ENCODE assay signal across 8 cellular contexts in the genomic region with DNA sequence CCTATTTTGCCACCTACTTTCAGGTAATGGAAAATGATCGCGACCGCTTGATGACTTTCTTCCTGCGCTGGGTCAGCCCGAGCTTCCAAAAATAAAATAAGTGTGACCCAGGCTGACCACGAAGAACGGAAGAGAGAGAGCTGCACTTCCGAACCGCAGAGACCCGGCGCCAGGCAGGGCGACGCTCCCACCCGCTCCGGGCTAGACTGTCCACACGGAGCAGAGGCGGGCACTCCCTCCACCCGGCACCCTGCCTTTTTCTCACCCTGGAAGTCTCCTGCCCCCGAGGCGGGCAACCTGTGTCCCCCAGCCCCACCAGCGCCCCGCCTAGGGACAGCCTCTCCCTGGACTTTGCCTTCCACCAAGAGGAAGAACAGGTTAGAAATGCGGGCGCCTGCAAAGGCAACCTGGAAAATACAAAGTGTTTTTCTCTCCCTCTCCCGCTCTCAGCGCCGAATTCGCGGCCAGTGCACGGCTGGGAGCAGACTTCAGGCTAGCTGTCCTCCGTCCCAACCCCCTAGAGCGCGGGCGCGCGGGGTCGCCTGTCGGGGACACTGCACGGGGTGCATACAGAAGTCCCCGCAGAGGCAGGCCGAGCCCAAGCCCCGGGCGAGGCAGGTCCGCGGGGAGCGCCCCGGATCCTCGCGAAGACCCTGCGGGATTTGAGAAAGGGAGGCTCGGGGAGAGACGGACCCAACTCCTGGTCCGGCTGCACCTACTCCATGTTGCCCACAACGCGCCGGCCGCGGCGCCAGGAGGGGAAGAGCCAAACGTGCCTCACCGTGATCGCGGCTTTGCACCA. TPM values are rescaled to one million over a fixed set of nuclear protein-coding genes. Genes with fewer than 3 reads are reported as not detected.
A peak's percentile ranks its signal among the peaks of the same experiment; 100 is the strongest.
DNase-seq lines count a peak whose midpoint lies in the region; ATAC-seq and TF ChIP-seq lines count a peak whose summit lies in the region.

No MANE protein-coding gene starts in this region.

- H3K4me1 Mint-ChIP-seq in activated naive CD8-positive, alpha-beta T cell treated with anti-CD3 and anti-CD28 coated beads, Interleukin-2, amount 10 ng/mL, durations not matched to agents 7 days and 5 days: peaks cover 7% of the 10 kb centered on the region
- H3K4me1 Mint-ChIP-seq in progenitor cell of endocrine pancreas (ENCODE audit: low read depth) (peaks cover 32% of the 10 kb centered on the region), osteocyte (ENCODE audit: unreplicated experiment) (peaks cover 35% of the 10 kb centered on the region)

- H3K27me3 Mint-ChIP-seq in activated naive CD8-positive, alpha-beta T cell treated with anti-CD3 and anti-CD28 coated beads, Interleukin-2, amount 10 ng/mL, durations not matched to agents 7 days and 5 days: peaks cover 34% of the 10 kb centered on the region
- H3K27me3 Mint-ChIP-seq in progenitor cell of endocrine pancreas (no peaks in the 10 kb centered on the region), osteocyte (ENCODE audit: unreplicated experiment) (no peaks in the 10 kb centered on the region)

- POLR2A ChIA-PET in activated naive CD8-positive, alpha-beta T cell treated with anti-CD3 and anti-CD28 coated beads, Interleukin-2, amount 10 ng/mL, durations not matched to agents 7 days and 5 days (lab: Charles Lee): no interaction called here

- H3K27ac Mint-ChIP-seq in activated naive CD8-positive, alpha-beta T cell treated with anti-CD3 and anti-CD28 coated beads, Interleukin-2, amount 10 ng/mL, durations not matched to agents 7 days and 5 days: no peak overlapping the region
- H3K27ac Mint-ChIP-seq in progenitor cell of endocrine pancreas: no peak overlapping the region
- H3K27ac Mint-ChIP-seq in osteocyte (ENCODE audit: unreplicated experiment): no peak overlapping the region

- H3K4me3 ChIP-seq in BE2C (ENCODE audit: low read depth, low read length): peak overlapping the region; percentile 100
- peak overlapping the region; percentile 76 to 100 (median 86) for H3K4me3 ChIP-seq in heart right ventricle

- intact Hi-C loops in heart right ventricle (cut with DNase I): loop anchor here (2.0 to 10.0 kb wide), 25 partner anchors 103 to 708 kb away; no protein-coding TSS in a partner anchor

- H3K4me1 ChIP-seq in BE2C (no peaks in the 10 kb centered on the region; the same call in 1 of the 2 replicates), heart right ventricle (peaks cover 0 to 49% (median 39%) of the 10 kb centered on the region in 9 donors)

- WGBS in heart right ventricle, 2 donors: 0 to 1% methylated on average over 63 of the region's 63 CpGs

- TF ChIP-seq CTCF in BE2C (IDR thresholded peaks at IDR 0.05; ENCODE audit: low read depth, low read length) (no peak), heart right ventricle (IDR thresholded peaks at IDR 0.05) (no peak), progenitor cell of endocrine pancreas (IDR thresholded peaks at IDR 0.05; ENCODE audit: unreplicated experiment) (no peak), osteocyte (IDR thresholded peaks at IDR 0.05) (no peak)

- H3K9me3 ChIP-seq in BE2C (no peaks in the 10 kb centered on the region), heart right ventricle (no peaks in the 10 kb centered on the region)

- peak overlapping the region; percentile 96 to 99 (median 98) for H3K27ac ChIP-seq in heart right ventricle

- DNase-seq in BE2C (peak; percentile 49), NCI-H146 treated with DMSO at 0.1 percent for 48 hours (lab: John Stamatoyannopoulos, UW; ENCODE audit: unreplicated experiment) (peak; percentile 14), heart right ventricle (peak; percentile 55 to 56), progenitor cell of endocrine pancreas (ENCODE audit: low spot score, unreplicated experiment) (peak; percentile 23), osteocyte (ENCODE audit: extremely low spot score, unreplicated experiment) (no peak), NCI-H187 treated with DMSO at 0.1 percent for 48 hours (lab: John Stamatoyannopoulos, UW) (no peak)
- peak; percentile 39 for DNase-seq in activated naive CD8-positive, alpha-beta T cell treated with anti-CD3 and anti-CD28 coated beads, Interleukin-2, amount 10 ng/mL, durations not matched to agents 7 days and 5 days

- H3K27me3 ChIP-seq in BE2C (no peaks in the 10 kb centered on the region), heart right ventricle (no peaks in the 10 kb centered on the region)

- H3K36me3 Mint-ChIP-seq in activated naive CD8-positive, alpha-beta T cell treated with anti-CD3 and anti-CD28 coated beads, Interleukin-2, amount 10 ng/mL, durations not matched to agents 7 days and 5 days: no peaks in the 10 kb centered on the region
- H3K36me3 Mint-ChIP-seq in progenitor cell of endocrine pancreas (ENCODE audit: insufficient read depth) (peaks cover 29% of the 10 kb centered on the region), osteocyte (ENCODE audit: unreplicated experiment) (peaks cover 14% of the 10 kb centered on the region)

- H3K36me3 ChIP-seq in BE2C: peaks cover 27% of the 10 kb centered on the region
- H3K36me3 ChIP-seq in heart right ventricle: peaks cover 0 to 26% (median 4%) of the 10 kb centered on the region in 9 donors

- ATAC-seq in GM19043 (IDR thresholded peaks at IDR 0.05; ENCODE audit: low read depth, unreplicated experiment) (peak; percentile 14), heart right ventricle (peak; percentile 16 to 59 (median 36))
- no peak for ATAC-seq in activated naive CD8-positive, alpha-beta T cell treated with anti-CD3 and anti-CD28 coated beads, Interleukin-2, amount 10 ng/mL, durations not matched to agents 7 days and 5 days (ENCODE audit: low read depth)

- H3K9me3 Mint-ChIP-seq in activated naive CD8-positive, alpha-beta T cell treated with anti-CD3 and anti-CD28 coated beads, Interleukin-2, amount 10 ng/mL, durations not matched to agents 7 days and 5 days: no peaks in the 10 kb centered on the region
- H3K9me3 Mint-ChIP-seq in progenitor cell of endocrine pancreas (ENCODE audit: low read depth): no peaks in the 10 kb centered on the region
- no peaks in the 10 kb centered on the region for H3K9me3 Mint-ChIP-seq in osteocyte (ENCODE audit: unreplicated experiment)

- peak overlapping the region; percentile 81 for H3K4me3 Mint-ChIP-seq in activated naive CD8-positive, alpha-beta T cell treated with anti-CD3 and anti-CD28 coated beads, Interleukin-2, amount 10 ng/mL, durations not matched to agents 7 days and 5 days
- no peak overlapping the region for H3K4me3 Mint-ChIP-seq in progenitor cell of endocrine pancreas (ENCODE audit: low read depth)
- H3K4me3 Mint-ChIP-seq in osteocyte (ENCODE audit: unreplicated experiment): no peak overlapping the region

RNA-seq across cellular contexts. Expression of a gene that starts 0.9 kb away (rescaled TPM):
- 146 TPM for polyA plus RNA-seq in BE2C (2012; ENCODE audit: insufficient read depth, insufficient read length, low read depth)
- total RNA-seq in activated naive CD8-positive, alpha-beta T cell treated with anti-CD3 and anti-CD28 coated beads, Interleukin-2, amount 10 ng/mL, durations not matched to agents 7 days and 5 days: under 1 TPM; 0.47 to 0.60 TPM
- total RNA-seq in heart right ventricle (10 to 100 TPM; 24.3 to 40.9 (median 34.5) TPM), progenitor cell of endocrine pancreas (136 and 145 TPM in 2 replicates), osteocyte (46.1 and 52.0 TPM in 2 replicates)
- 10 to 100 TPM; 26.5 to 31.1 TPM for polyA plus RNA-seq in heart right ventricle

Comparison
In these comparisons a context has a peak if more than half of its experiments do, and no peak if none do; other contexts are left out.
1. DNase-seq: peak in BE2C (single experiment), NCI-H146 treated with DMSO at 0.1 percent for 48 hours (single experiment), activated naive CD8-positive, alpha-beta T cell treated with anti-CD3 and anti-CD28 coated beads, Interleukin-2, amount 10 ng/mL, durations not matched to agents 7 days and 5 days (single experiment), heart right ventricle (2 of 2) and progenitor cell of endocrine pancreas (single experiment); none in osteocyte (single experiment) and NCI-H187 treated with DMSO at 0.1 percent for 48 hours (single experiment).
2. RNA of a gene that starts 0.9 kb away (total RNA-seq): 136 to 145 TPM in progenitor cell of endocrine pancreas, 46.1 to 52.0 TPM in osteocyte and 24.3 to 40.9 TPM in heart right ventricle; 0.47 to 0.60 TPM in activated naive CD8-positive, alpha-beta T cell treated with anti-CD3 and anti-CD28 coated beads, Interleukin-2, amount 10 ng/mL, durations not matched to agents 7 days and 5 days; every median in the first group is over 10 times any median in the second.